Comparison of ENCODE assay signal across 15 cellular contexts in genomic region chr2:119372778-119373568, GRCh38. TPM values are rescaled to one million over a fixed set of nuclear protein-coding genes. Genes with fewer than 3 reads are reported as not detected.
A peak's percentile ranks its signal among the peaks of the same experiment; 100 is the strongest.
DNase-seq lines count a peak whose midpoint lies in the region; ATAC-seq and TF ChIP-seq lines count a peak whose summit lies in the region.
"Had no signal": no experiment of that assay in that cellular context is flagged by ENCODE, and none has a peak within 500 bp of the region (broad histone marks: within the 10 kb centered on the region; RNA-seq: fewer than 3 reads in every experiment).

No MANE protein-coding gene starts in this region.

- H3K9me3 Mint-ChIP-seq in activated naive CD8-positive, alpha-beta T cell treated with anti-CD3 and anti-CD28 coated beads for 36 hours, result peaks cover 9% of the 10 kb centered on the region
- peaks cover 5% of the 10 kb centered on the region for H3K9me3 Mint-ChIP-seq in activated naive CD8-positive, alpha-beta T cell treated with anti-CD3 and anti-CD28 coated beads, Interleukin-2, amount 50 U/mL, for 24 hours
- H3K9me3 Mint-ChIP-seq: HFFc6 had no signal

- H3K27ac ChIP-seq in Panc1 (ENCODE audit: low read length) (no peak overlapping the region), layer of hippocampus (ENCODE audit: low read depth, low read length) (peak overlapping the region; percentile 10)

- peak overlapping the region; percentile 42 for H3K27ac Mint-ChIP-seq in activated naive CD8-positive, alpha-beta T cell treated with anti-CD3 and anti-CD28 coated beads for 36 hours
- H3K27ac Mint-ChIP-seq in activated naive CD8-positive, alpha-beta T cell treated with anti-CD3 and anti-CD28 coated beads, Interleukin-2, amount 50 U/mL, for 24 hours, result no peak overlapping the region
- H3K27ac Mint-ChIP-seq: HFFc6 had no signal

- no TSS peak for BruUV-seq in Panc1 (replicated peaks; lab: Mats Ljungman, UMichigan)

- peaks cover 7% of the 10 kb centered on the region for H3K4me1 ChIP-seq in Panc1 (ENCODE audit: control insufficient read depth, insufficient read depth, low read length)

- no peaks in the 10 kb centered on the region for H3K9me3 ChIP-seq in Panc1 (ENCODE audit: control insufficient read depth, insufficient read depth, low read depth, low read length)

- peaks cover 30% of the 10 kb centered on the region for H3K36me3 ChIP-seq in Panc1 (ENCODE audit: control insufficient read depth, insufficient read depth, low read length)

- TF ChIP-seq CTCF in Panc1 (IDR thresholded peaks at IDR 0.05), result no peak

- no peak overlapping the region for H3K4me3 ChIP-seq in Panc1 (ENCODE audit: low read depth in 2 of 2, low read length in 2 of 2)

- H3K27me3 Mint-ChIP-seq in activated naive CD8-positive, alpha-beta T cell treated with anti-CD3 and anti-CD28 coated beads for 36 hours, result no peaks in the 10 kb centered on the region
- no peaks in the 10 kb centered on the region for H3K27me3 Mint-ChIP-seq in activated naive CD8-positive, alpha-beta T cell treated with anti-CD3 and anti-CD28 coated beads, Interleukin-2, amount 50 U/mL, for 24 hours
- H3K27me3 Mint-ChIP-seq: CD4-positive, CD25-positive, alpha-beta regulatory T cell had no signal

- CTCF ChIA-PET in Panc1 (lab: Charles Lee), result no interaction called here

- in situ Hi-C loops in Panc1 (cut with HindIII; ENCODE audit: low pct_unique_long_range_greater_than_20kb, low sequenced_read_pairs), result no loop called here

- DNase-seq in activated naive CD8-positive, alpha-beta T cell treated with anti-CD3 and anti-CD28 coated beads for 36 hours, result no peak
- no peak for DNase-seq in activated naive CD8-positive, alpha-beta T cell treated with anti-CD3 and anti-CD28 coated beads, Interleukin-2, amount 50 U/mL, for 24 hours
- no peak for DNase-seq in Panc1 (ENCODE audit: low read depth, low spot score)
- DNase-seq in AML-193 (lab: John Stamatoyannopoulos, UW), result no peak
- DNase-seq in GM03348 (ENCODE audit: low spot score), result no peak
- no peak for DNase-seq in COLO829 (ENCODE audit: low spot score)
- DNase-seq: Calu3; CD4-positive, CD25-positive, alpha-beta regulatory T cell; DMS79; HFFc6; KG1; NCI-H1092 treated with DMSO at 0.1 percent for 48 hours; NCI-H187 had no signal

- no peak overlapping the region for H3K4me3 Mint-ChIP-seq in activated naive CD8-positive, alpha-beta T cell treated with anti-CD3 and anti-CD28 coated beads for 36 hours
- H3K4me3 Mint-ChIP-seq in activated naive CD8-positive, alpha-beta T cell treated with anti-CD3 and anti-CD28 coated beads, Interleukin-2, amount 50 U/mL, for 24 hours, result no peak overlapping the region
- H3K4me3 Mint-ChIP-seq: CD4-positive, CD25-positive, alpha-beta regulatory T cell; HFFc6 had no signal

- peaks cover 64% of the 10 kb centered on the region for H3K36me3 Mint-ChIP-seq in activated naive CD8-positive, alpha-beta T cell treated with anti-CD3 and anti-CD28 coated beads for 36 hours
- peaks cover 66% of the 10 kb centered on the region for H3K36me3 Mint-ChIP-seq in activated naive CD8-positive, alpha-beta T cell treated with anti-CD3 and anti-CD28 coated beads, Interleukin-2, amount 50 U/mL, for 24 hours (ENCODE audit: low read depth)

- peaks cover 13% of the 10 kb centered on the region for H3K4me1 Mint-ChIP-seq in activated naive CD8-positive, alpha-beta T cell treated with anti-CD3 and anti-CD28 coated beads for 36 hours
- H3K4me1 Mint-ChIP-seq in activated naive CD8-positive, alpha-beta T cell treated with anti-CD3 and anti-CD28 coated beads, Interleukin-2, amount 50 U/mL, for 24 hours, result peaks cover 10% of the 10 kb centered on the region

- no peak for ATAC-seq in activated naive CD8-positive, alpha-beta T cell treated with anti-CD3 and anti-CD28 coated beads, Interleukin-2, amount 50 U/mL, for 24 hours
- ATAC-seq in Panc1, result peak; percentile 34; the same call in 1 of the 2 replicates

- POLR2A ChIA-PET in Panc1 (lab: Charles Lee), result no interaction called here

- H3K27me3 ChIP-seq in Panc1 (ENCODE audit: control insufficient read depth, insufficient read depth, low read length) (no peaks in the 10 kb centered on the region), layer of hippocampus (ENCODE audit: control insufficient read depth, insufficient read depth, low read length) (no peaks in the 10 kb centered on the region)

- intact Hi-C loops in Panc1 (cut with micrococcal nuclease; ENCODE audit: unreplicated experiment), result no loop called here

RNA-seq across cellular contexts. Expression of gene DBI, which starts 6.2 kb away (rescaled TPM):
- total RNA-seq in activated naive CD8-positive, alpha-beta T cell treated with anti-CD3 and anti-CD28 coated beads for 36 hours, result 100 to 1,000 TPM; 162 to 182 TPM
- total RNA-seq in Panc1 (2021; ENCODE audit: unreplicated experiment), result 253 TPM
- polyA plus RNA-seq in Panc1 (2012; ENCODE audit: insufficient read length), result 316 TPM

RNA-seq across cellular contexts. Expression of gene C2orf76, which starts 6.3 kb away (rescaled TPM):
- total RNA-seq in activated naive CD8-positive, alpha-beta T cell treated with anti-CD3 and anti-CD28 coated beads for 36 hours, result 10 to 100 TPM; 12.3 to 15.6 TPM
- 22.7 TPM for total RNA-seq in Panc1 (2021; ENCODE audit: unreplicated experiment)
- 9.7 TPM for polyA plus RNA-seq in Panc1 (2012; ENCODE audit: insufficient read length)

RNA-seq across cellular contexts. Expression of gene TMEM37, which starts 58.7 kb away (rescaled TPM):
- total RNA-seq in activated naive CD8-positive, alpha-beta T cell treated with anti-CD3 and anti-CD28 coated beads for 36 hours, result not detected
- total RNA-seq in Panc1 (2021; ENCODE audit: unreplicated experiment), result 0.28 TPM
- polyA plus RNA-seq in Panc1 (2012; ENCODE audit: insufficient read length), result 0.38 TPM
- total RNA-seq: CD4-positive, CD25-positive, alpha-beta regulatory T cell; HFFc6; SK-MEL-5 had no signal
